13 cellular contexts compared by ENCODE assay signal in the genomic region with DNA sequence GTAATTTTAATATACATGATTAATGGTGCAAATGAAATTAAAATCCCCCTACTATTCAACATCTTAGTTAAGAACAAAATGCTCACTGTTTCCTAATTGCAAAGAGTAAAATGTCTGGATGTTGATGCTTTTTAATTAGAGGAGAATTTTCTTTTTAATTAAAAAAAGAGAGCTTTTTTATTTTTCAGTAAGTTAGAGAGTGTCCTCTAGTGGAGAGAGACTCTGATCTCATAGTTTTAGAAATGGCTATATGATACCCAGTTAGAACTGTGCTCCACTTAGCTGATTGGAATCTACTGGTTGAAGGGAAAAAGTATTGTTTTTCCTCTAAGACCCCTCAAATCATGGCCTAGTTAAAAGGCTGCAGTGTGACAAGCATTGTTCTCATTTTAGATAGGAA.
A peak's percentile ranks its signal among the peaks of the same experiment; 100 is the strongest.
DNase-seq lines count a peak whose midpoint lies in the region; TF ChIP-seq lines count a peak whose summit lies in the region.
"Had no signal": no experiment of that assay in that cellular context is flagged by ENCODE, and none has a peak within 500 bp of the region (broad histone marks: within the 10 kb centered on the region; RNA-seq: fewer than 3 reads in every experiment).

No MANE protein-coding gene starts in this region.

- H3K36me3 ChIP-seq in GM06990 (ENCODE audit: control insufficient read depth, insufficient read depth, low read length) (no peaks in the 10 kb centered on the region), OCI-LY3 (replicated peaks; ENCODE audit: low read depth, low read length) (no peaks in the 10 kb centered on the region)
- H3K36me3 ChIP-seq: esophagus squamous epithelium had no signal

- no peaks in the 10 kb centered on the region for H4K20me1 ChIP-seq in OCI-LY3 (ENCODE audit: insufficient read depth, low read length)

- DNase-seq in GM06990 (ENCODE audit: extremely low read depth, insufficient read length) (no peak), dermis blood vessel endothelial cell (peak; percentile 6), nephron progenitor cell (no peak), HUDEP-2 (lab: John Stamatoyannopoulos, UW; ENCODE audit: unreplicated experiment in 76 of 76) (no peak), glomerular visceral epithelial cell (ENCODE audit: extremely low spot score) (no peak), NCI-H510A (lab: John Stamatoyannopoulos, UW) (no peak), NCI-H2081 (lab: John Stamatoyannopoulos, UW) (no peak)
- DNase-seq: activated naive CD8-positive, alpha-beta T cell treated with anti-CD3 and anti-CD28 coated beads, Interleukin-2, amount 50 U/mL, for 24 hours; esophagus squamous epithelium; NCI-H446 treated with DMSO at 0.1 percent for 48 hours had no signal

- peaks cover 10% of the 10 kb centered on the region for H3K4me1 ChIP-seq in OCI-LY3 (ENCODE audit: low read length)
- H3K4me1 ChIP-seq: esophagus squamous epithelium had no signal

- H2AFZ ChIP-seq in OCI-LY3 (ENCODE audit: low read depth, low read length): no peak overlapping the region

- H3K9me3 Mint-ChIP-seq in nephron progenitor cell: no peaks in the 10 kb centered on the region

- H3K27me3 ChIP-seq in GM06990 (replicated peaks; ENCODE audit: control insufficient read depth, insufficient read depth, low read length) (no peaks in the 10 kb centered on the region), OCI-LY3 (ENCODE audit: low read depth, low read length) (no peaks in the 10 kb centered on the region)
- H3K27me3 ChIP-seq: esophagus squamous epithelium had no signal

- H3K4me3 ChIP-seq in GM06990 (replicated peaks; ENCODE audit: low read depth, low read length) (no peak overlapping the region), OCI-LY3 (ENCODE audit: low read length) (no peak overlapping the region)
- H3K4me3 ChIP-seq: esophagus squamous epithelium, lung, skin epidermis had no signal

- H3K36me3 Mint-ChIP-seq in nephron progenitor cell (ENCODE audit: low read depth): no peaks in the 10 kb centered on the region

- no peaks in the 10 kb centered on the region for H3K27me3 Mint-ChIP-seq in nephron progenitor cell (ENCODE audit: low read depth, poor library complexity)
- H3K27me3 Mint-ChIP-seq: activated naive CD8-positive, alpha-beta T cell treated with anti-CD3 and anti-CD28 coated beads, Interleukin-2, amount 50 U/mL, for 24 hours had no signal

- H3K9me3 ChIP-seq in OCI-LY3 (ENCODE audit: insufficient read depth, low read length): no peaks in the 10 kb centered on the region
- H3K9me3 ChIP-seq: esophagus squamous epithelium had no signal

- no peaks in the 10 kb centered on the region for H3K4me1 Mint-ChIP-seq in nephron progenitor cell
- H3K4me1 Mint-ChIP-seq: activated naive CD8-positive, alpha-beta T cell treated with anti-CD3 and anti-CD28 coated beads, Interleukin-2, amount 50 U/mL, for 24 hours had no signal

- peak overlapping the region; percentile 38; the same call in 1 of the 2 replicates for H3K4me2 ChIP-seq in OCI-LY3 (ENCODE audit: low read length)

- no peak overlapping the region for H3K9ac ChIP-seq in OCI-LY3 (ENCODE audit: low read length)

- H3K27ac Mint-ChIP-seq in nephron progenitor cell: no peak overlapping the region
- H3K27ac Mint-ChIP-seq: activated naive CD8-positive, alpha-beta T cell treated with anti-CD3 and anti-CD28 coated beads, Interleukin-2, amount 50 U/mL, for 24 hours had no signal

- no peak overlapping the region for H3K27ac ChIP-seq in OCI-LY3 (ENCODE audit: low read length)
- H3K27ac ChIP-seq: esophagus squamous epithelium, skin epidermis had no signal

- H3K4me3 Mint-ChIP-seq in nephron progenitor cell: no peak overlapping the region
- H3K4me3 Mint-ChIP-seq: activated naive CD8-positive, alpha-beta T cell treated with anti-CD3 and anti-CD28 coated beads, Interleukin-2, amount 50 U/mL, for 24 hours had no signal

- TF ChIP-seq CTCF in GM06990 (IDR thresholded peaks at IDR 0.05; ENCODE audit: insufficient read depth, low read length, poor library complexity, severe bottlenecking): peak; percentile 46
- TF ChIP-seq CTCF in OCI-LY3 (IDR thresholded peaks at IDR 0.05; ENCODE audit: low read depth, low read length): peak; percentile 57
- TF ChIP-seq CTCF in nephron progenitor cell (IDR thresholded peaks at IDR 0.05): peak; percentile 28

- no peaks in the 10 kb centered on the region for H3K79me2 ChIP-seq in OCI-LY3 (ENCODE audit: low read length)
